In genomic region chr9:116806075-116806474, GRCh38 we compare ENCODE assay signal across 14 cellular contexts.
A peak's percentile ranks its signal among the peaks of the same experiment; 100 is the strongest.
DNase-seq lines count a peak whose midpoint lies in the region; ATAC-seq, FAIRE-seq and TF ChIP-seq lines count a peak whose summit lies in the region.
"Had no signal": no experiment of that assay in that cellular context is flagged by ENCODE, and none has a peak within 500 bp of the region (broad histone marks: within the 10 kb centered on the region; RNA-seq: fewer than 3 reads in every experiment).

No MANE protein-coding gene starts in this region.

- intact Hi-C loops in HCT116 (cut with micrococcal nuclease), result no loop called here

- H3K79me2 ChIP-seq in HCT116 (ENCODE audit: insufficient read depth, low read length) (no peaks in the 10 kb centered on the region), H1 (ENCODE audit: control insufficient read depth in 1 of 2, insufficient read depth in 2 of 2, low read length in 2 of 2) (no peaks in the 10 kb centered on the region), neural progenitor cell (ENCODE audit: low read depth) (no peaks in the 10 kb centered on the region)

- H4K20me1 ChIP-seq in HCT116 (ENCODE audit: insufficient read depth) (no peaks in the 10 kb centered on the region), H1 (replicated peaks in 1 of 2; ENCODE audit: control insufficient read depth in 1 of 2, insufficient read depth in 2 of 2, low read length in 2 of 2) (no peaks in the 10 kb centered on the region), neural progenitor cell (ENCODE audit: low read depth) (peaks cover 14% of the 10 kb centered on the region)

- no peak overlapping the region for H4K5ac ChIP-seq in H1 (ENCODE audit: insufficient read length, low read depth, low read length)

- H3K9me3 Mint-ChIP-seq in neural progenitor cell, result no peaks in the 10 kb centered on the region
- H3K9me3 Mint-ChIP-seq: activated T-cell treated with anti-CD3 and anti-CD28 coated beads, Interleukin-2, amount 50 U/mL, for 72 hours had no signal

- peaks cover 2% of the 10 kb centered on the region for H3K27me3 Mint-ChIP-seq in neural progenitor cell (ENCODE audit: insufficient read depth, low read depth)

- no peak overlapping the region for H2BK15ac ChIP-seq in H1 (ENCODE audit: low read length)

- no peaks in the 10 kb centered on the region for H3K79me1 ChIP-seq in H1 (ENCODE audit: low read depth, low read length)

- DNase-seq in HCT116 (ENCODE audit: low read depth, low spot score) (no peak), OCI-M1 (lab: John Stamatoyannopoulos, UW) (peak; percentile 40), H1 (ENCODE audit: low read depth in 1 of 2, low spot score in 2 of 2) (peak in 1 of 2 experiments; percentile 55), neural progenitor cell (ENCODE audit: low spot score) (peak; percentile 78), NCI-H1436 treated with DMSO at 0.1 percent for 48 hours (lab: John Stamatoyannopoulos, UW) (no peak), NK-92 (lab: John Stamatoyannopoulos, UW; ENCODE audit: unreplicated experiment) (no peak), NCI-H2029 treated with DMSO at 0.1 percent for 48 hours (lab: John Stamatoyannopoulos, UW) (no peak)
- DNase-seq: activated T-cell treated with anti-CD3 and anti-CD28 coated beads, Interleukin-2, amount 50 U/mL, for 72 hours; effector memory CD8-positive, alpha-beta T cell; NCI-H1694; stimulated activated CD4-positive, alpha-beta T cell treated with anti-CD3 and anti-CD28 coated beads, Interleukin-12 subunit alpha, Interleukin-12 subunit beta, amount 100 ng/mL, for 4 hours had no signal

- H3K9me2 ChIP-seq in HCT116 (ENCODE audit: insufficient read depth), result no peaks in the 10 kb centered on the region

- peak; percentile 66 for FAIRE-seq in H1 (lab: Jason Lieb, UNC)

- peaks cover 16% of the 10 kb centered on the region; the same call in 1 of the 2 replicates for H3K27me3 ChIP-seq in HCT116 (ENCODE audit: insufficient read depth, low read length)
- no peaks in the 10 kb centered on the region for H3K27me3 ChIP-seq in H1 (replicated peaks in 1 of 4; ENCODE audit: control insufficient read depth in 3 of 4, extremely low read depth in 1 of 4, insufficient read depth in 3 of 4, low read length in 3 of 4)
- no peaks in the 10 kb centered on the region for H3K27me3 ChIP-seq in neural progenitor cell
- H3K27me3 ChIP-seq: ascending aorta had no signal

- H2BK120ac ChIP-seq in H1 (replicated peaks; ENCODE audit: low read depth, low read length), result no peak overlapping the region

- RAD21 ChIA-PET in HCT116 (lab: Charles Lee; ENCODE audit: low non-redundant PET in 1 of 2, low total read pairs in 2 of 2, uncharacterized antibody in 2 of 2, unreplicated experiment in 2 of 2), result no interaction called here

- no peak overlapping the region for H3K4me3 ChIP-seq in HCT116 (replicated peaks in 1 of 2; ENCODE audit: low read depth in 1 of 2, low read length in 2 of 2)
- no peak overlapping the region for H3K4me3 ChIP-seq in H1 (ENCODE audit: extremely low read depth in 1 of 4, insufficient read depth in 2 of 4, low read depth in 3 of 4, low read length in 4 of 4)
- no peak overlapping the region for H3K4me3 ChIP-seq in neural progenitor cell
- H3K4me3 ChIP-seq: ascending aorta, lung, thoracic aorta had no signal

- H3K36me3 Mint-ChIP-seq in neural progenitor cell, result peaks cover under 1% of the 10 kb centered on the region

- no peak overlapping the region for H2BK5ac ChIP-seq in H1 (ENCODE audit: low read depth, low read length)

- ATAC-seq in HCT116, result no peak
- ATAC-seq: activated T-cell treated with anti-CD3 and anti-CD28 coated beads, Interleukin-2, amount 50 U/mL, for 72 hours; effector memory CD8-positive, alpha-beta T cell had no signal

- H3K4ac ChIP-seq in H1 (replicated peaks; ENCODE audit: insufficient read length, low read depth, low read length), result no peak overlapping the region

- no peak overlapping the region for H3K27ac ChIP-seq in HCT116 (ENCODE audit: low read depth, low read length)
- no peak overlapping the region for H3K27ac ChIP-seq in H1 (ENCODE audit: low read depth, low read length)
- H3K27ac ChIP-seq in neural progenitor cell, result no peak overlapping the region
- H3K27ac ChIP-seq: ascending aorta, thoracic aorta had no signal

- peaks cover 9% of the 10 kb centered on the region for H3K4me1 Mint-ChIP-seq in neural progenitor cell

- H3K4me3 Mint-ChIP-seq in neural progenitor cell, result no peak overlapping the region
- H3K4me3 Mint-ChIP-seq: activated T-cell treated with anti-CD3 and anti-CD28 coated beads, Interleukin-2, amount 50 U/mL, for 72 hours; effector memory CD8-positive, alpha-beta T cell had no signal

- H3K9ac ChIP-seq in HCT116 (ENCODE audit: low read length) (no peak overlapping the region), H1 (replicated peaks in 1 of 4; ENCODE audit: extremely low read depth in 1 of 4, low read depth in 3 of 4, low read length in 3 of 4) (no peak overlapping the region), neural progenitor cell (no peak overlapping the region)

- CTCF ChIA-PET in HCT116 (lab: Charles Lee), result no interaction called here
- CTCF ChIA-PET in H1 (lab: Charles Lee; ENCODE audit: partially characterized antibody), result interaction anchor here (0.9 to 2.2 kb wide), 2 partner anchors 54 to 229 kb away, joined by 3 to 10 read pairs; no protein-coding TSS in a partner anchor

- H3K14ac ChIP-seq in H1 (ENCODE audit: insufficient read length), result no peak overlapping the region

- H3K4me1 ChIP-seq in HCT116 (ENCODE audit: control insufficient read depth in 1 of 2, insufficient read depth in 2 of 2, low read length in 2 of 2) (no peaks in the 10 kb centered on the region), H1 (replicated peaks in 1 of 4; ENCODE audit: control insufficient read depth in 3 of 4, insufficient read depth in 4 of 4, low read length in 3 of 4) (peaks cover 0 to 2% (median under 1%) of the 10 kb centered on the region in 4 experiments; a peak in 2 of 7 replicates), neural progenitor cell (peaks cover 6% of the 10 kb centered on the region)
- H3K4me1 ChIP-seq: ascending aorta had no signal

- TF ChIP-seq CTCF in HCT116 (IDR thresholded peaks at IDR 0.05 in 2 of 3, conservative IDR thresholded peaks at IDR 0.05 in 1 of 3; ENCODE audit: borderline replicate concordance in 1 of 3, insufficient read depth in 1 of 3, low read depth in 2 of 3, low read length in 2 of 3) (no peak), H1 (IDR thresholded peaks at IDR 0.05; ENCODE audit: control extremely low read depth in 1 of 3, insufficient read depth in 1 of 3, low read depth in 1 of 3, low read length in 3 of 3) (no peak), neural progenitor cell (IDR thresholded peaks at IDR 0.05) (no peak)

- H3K9me3 ChIP-seq in HCT116 (ENCODE audit: control insufficient read depth in 1 of 2, insufficient read depth in 1 of 2, low read depth in 1 of 2, low read length in 2 of 2) (no peaks in the 10 kb centered on the region), H1 (ENCODE audit: insufficient read depth in 2 of 2, low read depth in 1 of 2, low read length in 1 of 2) (no peaks in the 10 kb centered on the region), neural progenitor cell (ENCODE audit: low read depth) (no peaks in the 10 kb centered on the region)
- H3K9me3 ChIP-seq: ascending aorta, thoracic aorta had no signal

- H3K56ac ChIP-seq in H1 (replicated peaks; ENCODE audit: insufficient read length, low read depth, low read length), result no peak overlapping the region

- no peak overlapping the region for H2BK12ac ChIP-seq in H1 (ENCODE audit: low read depth, low read length)

- POLR2A ChIA-PET in HCT116 (lab: Charles Lee), result no interaction called here
- POLR2A ChIA-PET in H1 (lab: Charles Lee; ENCODE audit: partially characterized antibody), result no interaction called here

- 44% methylated on average over 1 of the region's 1 CpG; no CpG with 5 or more reads in 1 of the 2 experiments for WGBS in H1 (ENCODE audit: extremely low coverage in 1 of 2, insufficient coverage in 1 of 2, insufficient read length in 1 of 2, insufficient replicate concordance in 2 of 2, low coverage in 1 of 2, low lambda C conversion rate in 2 of 2, missing lambda C conversion rate in 1 of 2), 2 experiments

- H3K18ac ChIP-seq in H1 (ENCODE audit: extremely low read depth, low read length), result no peak overlapping the region

- no peaks in the 10 kb centered on the region; the same call in 1 of the 2 replicates for H3K23me2 ChIP-seq in H1 (ENCODE audit: low read depth, low read length)

- no peak overlapping the region for H4K8ac ChIP-seq in H1 (ENCODE audit: extremely low read depth, insufficient read depth, low read length)

- H3K4me2 ChIP-seq in HCT116 (ENCODE audit: low read length), result no peak overlapping the region
- no peak overlapping the region for H3K4me2 ChIP-seq in H1 (ENCODE audit: insufficient read depth in 1 of 2, low read depth in 2 of 2, low read length in 2 of 2)
- no peak overlapping the region for H3K4me2 ChIP-seq in neural progenitor cell

- H4K91ac ChIP-seq in H1 (replicated peaks; ENCODE audit: insufficient read length, low read length), result no peak overlapping the region

- H3K27ac Mint-ChIP-seq in neural progenitor cell, result no peak overlapping the region
- H3K27ac Mint-ChIP-seq: activated T-cell treated with anti-CD3 and anti-CD28 coated beads, Interleukin-2, amount 50 U/mL, for 72 hours; effector memory CD8-positive, alpha-beta T cell had no signal

- no peak overlapping the region for H3K23ac ChIP-seq in H1 (ENCODE audit: insufficient read length)

- TF ChIP-seq POLR2A in HCT116 (IDR thresholded peaks at IDR 0.05; ENCODE audit: borderline replicate concordance, extremely low read depth, insufficient read depth, insufficient read length) (no peak), H1 (IDR thresholded peaks at IDR 0.05; ENCODE audit: control extremely low read depth in 1 of 2, low read depth in 2 of 2, low read length in 2 of 2) (no peak)

- H2BK20ac ChIP-seq in H1 (ENCODE audit: low read length), result no peak overlapping the region

- peaks cover 5% of the 10 kb centered on the region for H3F3A ChIP-seq in neural progenitor cell (ENCODE audit: low read depth)

- H3K36me3 ChIP-seq in HCT116 (ENCODE audit: control insufficient read depth in 1 of 2, insufficient read depth in 2 of 2, low read length in 2 of 2) (no peaks in the 10 kb centered on the region), H1 (ENCODE audit: control insufficient read depth in 2 of 4, insufficient read depth in 4 of 4, low read length in 3 of 4) (no peaks in the 10 kb centered on the region), neural progenitor cell (no peaks in the 10 kb centered on the region)
- H3K36me3 ChIP-seq: ascending aorta, thoracic aorta had no signal

- H2AK5ac ChIP-seq in H1 (ENCODE audit: low read depth, low read length), result no peak overlapping the region

- no peak for TF ChIP-seq EP300 in H1 (IDR thresholded peaks at IDR 0.05; ENCODE audit: borderline replicate concordance in 1 of 2, low read depth in 2 of 2, low read length in 2 of 2)

- no TSS peak for BruUV-seq in HCT116 (replicated peaks; lab: Mats Ljungman, UMichigan)

- H2AFZ ChIP-seq in HCT116 (ENCODE audit: low read depth, low read length, poor library complexity, severe bottlenecking), result no peak overlapping the region
- no peak overlapping the region for H2AFZ ChIP-seq in H1 (ENCODE audit: low read length)
- no peak overlapping the region for H2AFZ ChIP-seq in neural progenitor cell (replicated peaks)

- TF ChIP-seq RAD21 in HCT116 (IDR thresholded peaks at IDR 0.05; ENCODE audit: low read depth), result no peak
- no peak for TF ChIP-seq RAD21 in H1 (IDR thresholded peaks at IDR 0.05 in 1 of 2, conservative IDR thresholded peaks at IDR 0.05 in 1 of 2; ENCODE audit: low read depth in 2 of 2, low read length in 2 of 2)

Comparison
In these comparisons a context has a peak if more than half of its experiments do, and no peak if none do; other contexts are left out.
1. DNase-seq: peak in OCI-M1 (single experiment) and neural progenitor cell (single experiment); none in HCT116 (single experiment), NCI-H1436 treated with DMSO at 0.1 percent for 48 hours (single experiment), NK-92 (single experiment) and NCI-H2029 treated with DMSO at 0.1 percent for 48 hours (single experiment).
2. Of the 16 proteins assayed by ChIP-seq in both H1 and HCT116: peak only in H1: SIN3A; only in HCT116: none; in both: none; in neither: 15.